8 cellular contexts compared by ENCODE assay signal in genomic region chr11:44727373-44728084, GRCh38. TPM values are rescaled to one million over a fixed set of nuclear protein-coding genes. Genes with fewer than 3 reads are reported as not detected.
DNase-seq lines count a peak whose midpoint lies in the region; ATAC-seq lines count a peak whose summit lies in the region.

No MANE protein-coding gene starts in this region.

- peak; percentile 54 for ATAC-seq in HG03196 (IDR thresholded peaks at IDR 0.05; ENCODE audit: unreplicated experiment)

- DNase-seq in NCI-H2107 (lab: John Stamatoyannopoulos, UW) (peak; percentile 3), NCI-H2107 treated with DMSO at 0.1 percent for 48 hours (lab: John Stamatoyannopoulos, UW; ENCODE audit: unreplicated experiment) (no peak), NCI-H82 treated with DMSO at 0.1 percent for 48 hours (lab: John Stamatoyannopoulos, UW; ENCODE audit: unreplicated experiment) (peak; percentile 40), epidermal melanocyte (ENCODE audit: insufficient read length, low spot score) (peak; percentile 92), mucosa of gallbladder (ENCODE audit: low spot score) (peak; percentile 73)
- peak; percentile 94 for DNase-seq in activated CD8-positive, alpha-beta memory T cell treated with anti-CD3 and anti-CD28 coated beads, Interleukin-2, amount 50 U/mL, for 48 hours
- DNase-seq in stimulated activated CD8-positive, alpha-beta memory T cell treated with anti-CD3 and anti-CD28 coated beads, Interleukin-2, amount 100 ng/mL, for 1 hour (ENCODE audit: low read depth in 2 of 2): peak; percentile 46 to 61

RNA-seq across cellular contexts. Expression of gene TSPAN18, which starts 0.8 kb away (rescaled TPM):
- total RNA-seq in mucosa of gallbladder: 25.1 TPM
